In the genomic region with DNA sequence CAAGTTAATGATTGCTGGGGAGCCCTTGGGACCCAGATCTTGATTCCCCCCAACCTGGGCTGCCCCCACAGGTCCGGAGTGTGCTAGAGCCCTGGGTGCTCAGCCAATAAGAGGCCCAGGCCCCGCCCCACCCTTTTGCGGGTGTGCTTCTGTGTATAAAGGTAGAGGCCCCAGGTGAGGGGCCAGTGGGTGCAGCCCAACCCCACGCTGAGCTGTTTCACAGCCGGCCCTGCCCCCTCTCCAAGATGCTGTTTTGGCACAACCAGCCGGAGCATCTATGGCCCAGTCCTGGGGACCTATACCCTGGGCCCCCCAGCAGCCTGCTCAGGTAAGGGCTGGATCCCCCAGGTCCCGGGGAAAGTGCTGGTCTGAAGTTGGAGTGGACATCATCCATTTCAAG, we compare ENCODE assay signal across 17 cellular contexts. TPM values are rescaled to one million over a fixed set of nuclear protein-coding genes. Genes with fewer than 3 reads are reported as not detected.
"Had no signal": no experiment of that assay in that cellular context is flagged by ENCODE, and none has a peak within 500 bp of the region (broad histone marks: within the 10 kb centered on the region; RNA-seq: fewer than 3 reads in every experiment).

No MANE protein-coding gene starts in this region.

- H3K36me3 ChIP-seq: neutrophil, right atrium auricular region, tibial nerve, vagina had no signal

- H3K4me3 Mint-ChIP-seq: endodermal cell, mesothelial cell of epicardium had no signal

- H3K27me3 ChIP-seq: right atrium auricular region, vagina had no signal

- DNase-seq: activated CD4-positive, alpha-beta T cell treated with anti-CD3 and anti-CD28 coated beads, Interleukin-2, amount 50 U/mL, for 4 hours; activated CD8-positive, alpha-beta memory T cell treated with anti-CD3 and anti-CD28 coated beads, Interleukin-2, amount 50 U/mL, for 4 hours; activated naive CD4-positive, alpha-beta T cell treated with anti-CD3 and anti-CD28 coated beads, Interleukin-2, amount 50 U/mL, for 16 hours; central memory CD4-positive, alpha-beta T cell; erythroblast; hippocampal formation; small intestine had no signal

- H3K27ac ChIP-seq: neutrophil, right atrium auricular region, tibial nerve, vagina had no signal

- H3K4me3 ChIP-seq: right atrium auricular region, tibial nerve, vagina had no signal

- H3K9me3 Mint-ChIP-seq: activated T-helper 2 cell treated with anti-CD3 and anti-CD28 coated beads, Interferon-gamma antibody, Interleukin-2, Interleukin-4, amounts not matched to agents 10 μg/mL and 5 μg/mL and 100 μg/mL, durations not matched to agents 14 hours and 24 hours and 36 hours; endodermal cell; mesothelial cell of epicardium had no signal

- H3K27ac Mint-ChIP-seq: activated T-helper 2 cell treated with anti-CD3 and anti-CD28 coated beads, Interferon-gamma antibody, Interleukin-2, Interleukin-4, amounts not matched to agents 10 μg/mL and 5 μg/mL and 100 μg/mL, durations not matched to agents 14 hours and 24 hours and 36 hours; endodermal cell; mesothelial cell of epicardium had no signal

- H3K9me3 ChIP-seq: neutrophil, right atrium auricular region, tibial nerve, vagina had no signal

- H3K36me3 Mint-ChIP-seq: mesothelial cell of epicardium had no signal

RNA-seq across cellular contexts. Expression of a gene that starts 11.8 kb away (rescaled TPM):
- total RNA-seq: activated T-helper 2 cell treated with anti-CD3 and anti-CD28 coated beads, Interferon-gamma antibody, Interleukin-2, Interleukin-4, amounts not matched to agents 10 μg/mL and 5 μg/mL and 100 μg/mL, durations not matched to agents 14 hours and 24 hours and 36 hours; kidney epithelial cell; liver; T-helper 2 cell treated with Interferon-gamma antibody and Interleukin-4, amounts not matched to agents 100 ng/mL and 5 ng/mL, for 36 hours had no signal
- polyA plus RNA-seq: liver had no signal
